In genomic region chr13:40993119-40993518, GRCh38 we compare ENCODE assay signal across 8 cellular contexts. TPM values are rescaled to one million over a fixed set of nuclear protein-coding genes. Genes with fewer than 3 reads are reported as not detected.
DNase-seq lines count a peak whose midpoint lies in the region; ATAC-seq and TF ChIP-seq lines count a peak whose summit lies in the region.

No MANE protein-coding gene starts in this region.

- H3K9ac ChIP-seq in Loucy (ENCODE audit: low read depth, low read length, poor library complexity, severe bottlenecking), result peak overlapping the region; percentile 12

- peaks cover 92% of the 10 kb centered on the region for H3K4me1 Mint-ChIP-seq in CD4-positive, alpha-beta T cell (ENCODE audit: low read depth)
- H3K4me1 Mint-ChIP-seq in activated CD8-positive, alpha-beta T cell treated with anti-CD3 and anti-CD28 coated beads for 36 hours (ENCODE audit: low read depth), result peaks cover 74% of the 10 kb centered on the region
- peaks cover 43% of the 10 kb centered on the region for H3K4me1 Mint-ChIP-seq in mesothelial cell of epicardium

- peak overlapping the region; percentile 48 for H3K4me2 ChIP-seq in Loucy (ENCODE audit: low read depth, low read length, poor library complexity, severe bottlenecking)

- H3K4me1 ChIP-seq in Loucy (ENCODE audit: insufficient read depth, low read length, poor library complexity, severe bottlenecking), result peaks cover 71% of the 10 kb centered on the region

- H3K9me3 ChIP-seq in CD4-positive, alpha-beta T cell (ENCODE audit: control insufficient read depth, low read length), result no peaks in the 10 kb centered on the region
- no peaks in the 10 kb centered on the region for H3K9me3 ChIP-seq in Loucy (ENCODE audit: insufficient read depth, low read depth, low read length)

- peaks cover 28% of the 10 kb centered on the region for H3K36me3 Mint-ChIP-seq in CD4-positive, alpha-beta T cell (ENCODE audit: low read depth)
- peaks cover 24% of the 10 kb centered on the region for H3K36me3 Mint-ChIP-seq in activated CD8-positive, alpha-beta T cell treated with anti-CD3 and anti-CD28 coated beads for 36 hours (ENCODE audit: low read depth)
- peaks cover 9% of the 10 kb centered on the region for H3K36me3 Mint-ChIP-seq in mesothelial cell of epicardium

- TF ChIP-seq CTCF in CD4-positive, alpha-beta T cell (IDR thresholded peaks at IDR 0.05), result no peak
- TF ChIP-seq CTCF in Loucy (conservative IDR thresholded peaks at IDR 0.05; ENCODE audit: low read length) (no peak; the same call in 1 of the 2 replicates), mesothelial cell of epicardium (IDR thresholded peaks at IDR 0.05; ENCODE audit: unreplicated experiment) (no peak)
- TF ChIP-seq CTCF in activated CD8-positive, alpha-beta T cell treated with anti-CD3 and anti-CD28 coated beads for 36 hours (IDR thresholded peaks at IDR 0.05), result no peak

- H3K9me2 ChIP-seq in Loucy (replicated peaks; ENCODE audit: low read depth, low read length), result no peaks in the 10 kb centered on the region

- peak overlapping the region; percentile 55 for H3K27ac ChIP-seq in CD4-positive, alpha-beta T cell (ENCODE audit: low read depth, low read length)
- no peak overlapping the region for H3K27ac ChIP-seq in caudate nucleus (ENCODE audit: low read depth, low read length)

- no peaks in the 10 kb centered on the region for H3K27me3 Mint-ChIP-seq in CD4-positive, alpha-beta T cell
- H3K27me3 Mint-ChIP-seq in activated CD8-positive, alpha-beta T cell treated with anti-CD3 and anti-CD28 coated beads for 36 hours, result no peaks in the 10 kb centered on the region
- H3K27me3 Mint-ChIP-seq in mesothelial cell of epicardium (ENCODE audit: low read depth), result no peaks in the 10 kb centered on the region

- H3K9me3 Mint-ChIP-seq in CD4-positive, alpha-beta T cell, result no peaks in the 10 kb centered on the region
- H3K9me3 Mint-ChIP-seq in activated CD8-positive, alpha-beta T cell treated with anti-CD3 and anti-CD28 coated beads for 36 hours, result no peaks in the 10 kb centered on the region
- H3K9me3 Mint-ChIP-seq in mesothelial cell of epicardium, result peaks cover 4% of the 10 kb centered on the region

- peak overlapping the region; percentile 84 for H3K27ac Mint-ChIP-seq in CD4-positive, alpha-beta T cell
- peak overlapping the region; percentile 82 for H3K27ac Mint-ChIP-seq in activated CD8-positive, alpha-beta T cell treated with anti-CD3 and anti-CD28 coated beads for 36 hours
- H3K27ac Mint-ChIP-seq in mesothelial cell of epicardium, result peak overlapping the region; percentile 96

- no peak overlapping the region for H3K4me3 Mint-ChIP-seq in CD4-positive, alpha-beta T cell
- H3K4me3 Mint-ChIP-seq in activated CD8-positive, alpha-beta T cell treated with anti-CD3 and anti-CD28 coated beads for 36 hours, result no peak overlapping the region
- H3K4me3 Mint-ChIP-seq in mesothelial cell of epicardium, result no peak overlapping the region

- peaks cover 62% of the 10 kb centered on the region for H3K36me3 ChIP-seq in Loucy (ENCODE audit: insufficient read depth, low read length)

- H3K4me3 ChIP-seq in Loucy (ENCODE audit: low read length, poor library complexity, severe bottlenecking), result no peak overlapping the region

- ATAC-seq in CD4-positive, alpha-beta T cell (ENCODE audit: poor library complexity), result no peak
- ATAC-seq in activated CD8-positive, alpha-beta T cell treated with anti-CD3 and anti-CD28 coated beads for 36 hours, result no peak
- no peak for ATAC-seq in GM18867 (IDR thresholded peaks at IDR 0.05; ENCODE audit: unreplicated experiment)
- no peak for ATAC-seq in HG02885 (IDR thresholded peaks at IDR 0.05; ENCODE audit: poor library complexity, unreplicated experiment)

- H4K20me1 ChIP-seq in Loucy (ENCODE audit: insufficient read depth, low read length, poor library complexity, severe bottlenecking), result peaks cover 100% of the 10 kb centered on the region

- CTCF ChIA-PET in CD4-positive, alpha-beta T cell (lab: Charles Lee), result interaction anchor here (0.6 to 6.1 kb wide), 11 partner anchors 9 to 192 kb away, joined by 3 to 43 read pairs (median 4); no protein-coding TSS in a partner anchor
- CTCF ChIA-PET in activated CD8-positive, alpha-beta T cell treated with anti-CD3 and anti-CD28 coated beads for 36 hours (lab: Charles Lee), result interaction anchor here (1.1 to 4.1 kb wide), 7 partner anchors 9 to 72 kb away, joined by 3 to 13 read pairs (median 4); no protein-coding TSS in a partner anchor

- no peak overlapping the region for H2AFZ ChIP-seq in Loucy (ENCODE audit: low read length)

- no peaks in the 10 kb centered on the region for H3F3A ChIP-seq in Loucy (ENCODE audit: low read depth)

- intact Hi-C loops in CD4-positive, alpha-beta T cell (cut with DNase I, micrococcal nuclease), result loop anchor here (2.0 to 5.0 kb wide), 3 partner anchors 16 to 46 kb away; no protein-coding TSS in a partner anchor
- intact Hi-C loops in activated CD8-positive, alpha-beta T cell treated with anti-CD3 and anti-CD28 coated beads for 36 hours (cut with micrococcal nuclease), result no loop called here

- peaks cover 100% of the 10 kb centered on the region for H3K79me2 ChIP-seq in Loucy (ENCODE audit: insufficient read depth, low read length)

- no peak for TF ChIP-seq POLR2A in erythroblast (IDR thresholded peaks at IDR 0.05; ENCODE audit: low read length)

- POLR2A ChIA-PET in CD4-positive, alpha-beta T cell (lab: Charles Lee), result interaction anchor here (0.7 to 2.3 kb wide), 13 partner anchors 8 to 67 kb away, joined by 3 to 9 read pairs (median 5); partner anchors contain the start of gene ELF1
- POLR2A ChIA-PET in activated CD8-positive, alpha-beta T cell treated with anti-CD3 and anti-CD28 coated beads for 36 hours (lab: Charles Lee), result interaction anchor here (1.3 to 1.9 kb wide), 4 partner anchors 8 to 21 kb away, joined by 3 to 6 read pairs (median 4); no protein-coding TSS in a partner anchor

- H3K27me3 ChIP-seq in CD4-positive, alpha-beta T cell (ENCODE audit: control insufficient read depth, insufficient read depth, low read length), result no peaks in the 10 kb centered on the region
- no peaks in the 10 kb centered on the region for H3K27me3 ChIP-seq in Loucy (ENCODE audit: insufficient read depth, low read length, poor library complexity, severe bottlenecking)

- no peak for DNase-seq in CD4-positive, alpha-beta T cell
- no peak for DNase-seq in activated CD8-positive, alpha-beta T cell treated with anti-CD3 and anti-CD28 coated beads for 36 hours
- DNase-seq in mesothelial cell of epicardium (ENCODE audit: low spot score in 2 of 2, unreplicated experiment in 2 of 2) (no peak), erythroblast (lab: John Stamatoyannopoulos, UW) (no peak), caudate nucleus (lab: John Stamatoyannopoulos, UW) (no peak)

RNA-seq across cellular contexts. Expression of gene ELF1, which starts 26.0 kb away (rescaled TPM):
- 100 to 1,000 TPM; 354 to 358 TPM for total RNA-seq in CD4-positive, alpha-beta T cell
- 10 to 100 TPM; 85.2 to 88.2 TPM for total RNA-seq in activated CD8-positive, alpha-beta T cell treated with anti-CD3 and anti-CD28 coated beads for 36 hours
- 76.9 to 78.0 TPM (median 77.4 TPM) in 3 replicates for total RNA-seq in mesothelial cell of epicardium
